Comparison of ENCODE assay signal across 8 cellular contexts in genomic region chr1:89023026-89023425, GRCh38. TPM values are rescaled to one million over a fixed set of nuclear protein-coding genes. Genes with fewer than 3 reads are reported as not detected.
DNase-seq lines count a peak whose midpoint lies in the region; ATAC-seq, FAIRE-seq and TF ChIP-seq lines count a peak whose summit lies in the region.
"Had no signal": no experiment of that assay in that cellular context is flagged by ENCODE, and none has a peak within 500 bp of the region (broad histone marks: within the 10 kb centered on the region; RNA-seq: fewer than 3 reads in every experiment).

No MANE protein-coding gene starts in this region.

- no peaks in the 10 kb centered on the region for H3K9me3 ChIP-seq in RWPE2 (ENCODE audit: severe bottlenecking)

- no peaks in the 10 kb centered on the region for H3K27me3 ChIP-seq in RWPE2 (ENCODE audit: insufficient read depth, poor library complexity, severe bottlenecking)

- peak overlapping the region; percentile 85 to 89 for H3K4me3 Mint-ChIP-seq in stimulated activated naive CD8-positive, alpha-beta T cell treated with anti-CD3 and anti-CD28 coated beads, Interleukin-15, amount 100 ng/mL, for 72 hours
- H3K4me3 Mint-ChIP-seq: GM23338 had no signal

- peak overlapping the region; percentile 42 for H3K4me3 ChIP-seq in RWPE2 (ENCODE audit: severe bottlenecking)
- H3K4me3 ChIP-seq in fibroblast of mammary gland (ENCODE audit: control insufficient read depth, low read depth, low read length) = peak overlapping the region; percentile 90
- H3K4me3 ChIP-seq: GM23338 had no signal

- TF ChIP-seq CTCF in RWPE2 (IDR thresholded peaks at IDR 0.05; ENCODE audit: poor library complexity, severe bottlenecking) (no peak), fibroblast of mammary gland (conservative IDR thresholded peaks at IDR 0.05; ENCODE audit: control insufficient read depth, insufficient read depth, low read depth, low read length) (no peak)

- peak overlapping the region; percentile 93 to 96 for H3K27ac Mint-ChIP-seq in stimulated activated naive CD8-positive, alpha-beta T cell treated with anti-CD3 and anti-CD28 coated beads, Interleukin-15, amount 100 ng/mL, for 72 hours
- H3K27ac Mint-ChIP-seq: GM23338 had no signal

- peaks cover 27% of the 10 kb centered on the region for H3K36me3 ChIP-seq in RWPE2 (ENCODE audit: low read depth)

- ATAC-seq in GM21717 (IDR thresholded peaks at IDR 0.05; ENCODE audit: unreplicated experiment) = peak; percentile 17
- ATAC-seq in RWPE2 (ENCODE audit: low read depth) = peak; percentile 9; the same call in 1 of the 3 replicates
- ATAC-seq in stimulated activated naive CD8-positive, alpha-beta T cell treated with anti-CD3 and anti-CD28 coated beads, Interleukin-15, amount 100 ng/mL, for 72 hours = peak; percentile 16

- peak overlapping the region; percentile 92 for H3K27ac ChIP-seq in RWPE2 (ENCODE audit: poor library complexity, severe bottlenecking)

- no peak for FAIRE-seq in GM12891 (lab: Jason Lieb, UNC)

- DNase-seq in RWPE2 (ENCODE audit: low spot score) (no peak), fibroblast of mammary gland (ENCODE audit: low read depth) (no peak), GM12891 (ENCODE audit: insufficient read length, low spot score) (no peak), occipital lobe (lab: John Stamatoyannopoulos, UW) (no peak), NCI-H446 (lab: John Stamatoyannopoulos, UW) (no peak)
- no peak for DNase-seq in stimulated activated naive CD8-positive, alpha-beta T cell treated with anti-CD3 and anti-CD28 coated beads, Interleukin-15, amount 100 ng/mL, for 72 hours

- H3K27me3 Mint-ChIP-seq in stimulated activated naive CD8-positive, alpha-beta T cell treated with anti-CD3 and anti-CD28 coated beads, Interleukin-15, amount 100 ng/mL, for 72 hours = no peaks in the 10 kb centered on the region

- H3K4me1 ChIP-seq in RWPE2 (ENCODE audit: insufficient read depth, poor library complexity, severe bottlenecking) = peaks cover 20% of the 10 kb centered on the region

- peaks cover 51% of the 10 kb centered on the region for H3K4me1 Mint-ChIP-seq in stimulated activated naive CD8-positive, alpha-beta T cell treated with anti-CD3 and anti-CD28 coated beads, Interleukin-15, amount 100 ng/mL, for 72 hours

- peaks cover 16 to 20% of the 10 kb centered on the region in 2 donors for H3K9me3 Mint-ChIP-seq in stimulated activated naive CD8-positive, alpha-beta T cell treated with anti-CD3 and anti-CD28 coated beads, Interleukin-15, amount 100 ng/mL, for 72 hours
- H3K9me3 Mint-ChIP-seq: GM23338 had no signal

- TF ChIP-seq POLR2A in GM12891 (IDR thresholded peaks at IDR 0.05; ENCODE audit: low read depth, low read length) = no peak

TF ChIP-seq in GM12891, 5 proteins besides CTCF, POLR2A, EP300 and RAD21:
- TF ChIP-seq TAF1 (IDR thresholded peaks at IDR 0.05; ENCODE audit: low read depth, low read length) = no peak
- TF ChIP-seq POU2F2 (IDR thresholded peaks at IDR 0.05; ENCODE audit: low read depth, low read length) = no peak
- TF ChIP-seq POLR2AphosphoS5 (IDR thresholded peaks at IDR 0.05; ENCODE audit: low read depth, low read length) = no peak
- TF ChIP-seq SPI1 (IDR thresholded peaks at IDR 0.05; ENCODE audit: low read depth, low read length) = no peak
- no peak for TF ChIP-seq PAX5 (IDR thresholded peaks at IDR 0.05; ENCODE audit: insufficient read depth, low read length, severe bottlenecking)

RNA-seq across cellular contexts. Expression of gene GBP3, which starts 0.4 kb away (rescaled TPM):
- polyA plus RNA-seq in GM12891 (2012; ENCODE audit: low read depth, missing spikeins) = 2.9 TPM
- total RNA-seq in occipital lobe = 0.94 TPM
- total RNA-seq: GM23338 had no signal

RNA-seq across cellular contexts. Expression of gene KYAT3, which starts 30.6 kb away (rescaled TPM):
- polyA plus RNA-seq in GM12891 (2012; ENCODE audit: low read depth, missing spikeins) = 21.2 TPM
- total RNA-seq in occipital lobe = 19.8 TPM

RNA-seq across cellular contexts. Expression of gene RBMXL1, which starts 30.6 kb away (rescaled TPM):
- polyA plus RNA-seq in GM12891 (2012; ENCODE audit: low read depth, missing spikeins) = 9.6 TPM
- 35.7 TPM for total RNA-seq in occipital lobe

RNA-seq across cellular contexts. Expression of gene GBP1, which starts 42.0 kb away (rescaled TPM):
- 19.4 TPM for polyA plus RNA-seq in GM12891 (2012; ENCODE audit: low read depth, missing spikeins)
- 1.9 TPM for total RNA-seq in occipital lobe
- total RNA-seq: GM23338 had no signal
